In genomic region chr15:80545078-80545477, GRCh38 we compare ENCODE assay signal across 34 cellular contexts.
"Had no signal": no experiment of that assay in that cellular context is flagged by ENCODE, and none has a peak within 500 bp of the region (broad histone marks: within the 10 kb centered on the region; RNA-seq: fewer than 3 reads in every experiment).

No MANE protein-coding gene starts in this region.

- ATAC-seq: activated naive CD4-positive, alpha-beta T cell treated with anti-CD3 and anti-CD28 coated beads, Interleukin-2, amount 50 U/mL, for 72 hours; activated naive CD8-positive, alpha-beta T cell treated with anti-CD3 and anti-CD28 coated beads, Interleukin-2, amount 50 U/mL, for 24 hours; activated T-cell treated with anti-CD3 and anti-CD28 coated beads, Interleukin-2, amount 50 U/mL, for 4 hours; activated T-cell treated with anti-CD3 and anti-CD28 coated beads, Interleukin-2, amount 50 U/mL, for 72 hours; activated T-helper 17 cell treated with anti-CD3 and anti-CD28 coated beads, Interleukin-2, amount 50 U/mL, for 72 hours; body of pancreas had no signal

- H3K27ac ChIP-seq: adrenal gland, ascending aorta, body of pancreas, brain microvascular endothelial cell, breast epithelium, cardiac muscle cell had no signal

- H3K9me3 ChIP-seq: adrenal gland, ascending aorta, body of pancreas, breast epithelium had no signal

- FAIRE-seq: astrocyte, bronchial epithelial cell had no signal

- H3K27me3 ChIP-seq: adrenal gland, ascending aorta, body of pancreas, brain microvascular endothelial cell, breast epithelium had no signal

- H3K4me3 ChIP-seq: adrenal gland, ascending aorta, body of pancreas, breast epithelium, cardiac muscle cell had no signal

- H3K4me1 ChIP-seq: adrenal gland, ascending aorta, body of pancreas, breast epithelium had no signal

- DNase-seq: activated effector memory CD4-positive, alpha-beta T cell treated with anti-CD3 and anti-CD28 coated beads, Interleukin-2, amount 50 U/mL, for 16 hours; activated effector memory CD4-positive, alpha-beta T cell treated with Interleukin-2 at 50 U/mL for 16 hours; activated gamma-delta T cell; activated gamma-delta T cell treated with Interleukin-2 at 50 U/mL for 16 hours; activated naive CD4-positive, alpha-beta T cell; activated naive CD4-positive, alpha-beta T cell treated with anti-CD3 and anti-CD28 coated beads for 36 hours; activated naive CD4-positive, alpha-beta T cell treated with anti-CD3 and anti-CD28 coated beads, Interleukin-2, amount 10 ng/mL, durations not matched to agents 7 days and 5 days; activated naive CD4-positive, alpha-beta T cell treated with anti-CD3 and anti-CD28 coated beads, Interleukin-2, amount 50 U/mL, for 16 hours; activated naive CD4-positive, alpha-beta T cell treated with Interleukin-2 at 50 U/mL for 16 hours; activated naive CD8-positive, alpha-beta T cell treated with anti-CD3 and anti-CD28 coated beads for 36 hours; activated naive CD8-positive, alpha-beta T cell treated with anti-CD3 and anti-CD28 coated beads, Interleukin-2, amount 10 ng/mL, durations not matched to agents 7 days and 5 days; activated naive CD8-positive, alpha-beta T cell treated with anti-CD3 and anti-CD28 coated beads, Interleukin-2, amount 50 U/mL, for 24 hours; activated T-cell treated with anti-CD3 and anti-CD28 coated beads, Interleukin-2, amount 50 U/mL, for 1 hour; activated T-cell treated with anti-CD3 and anti-CD28 coated beads, Interleukin-2, amount 50 U/mL, for 24 hours; activated T-cell treated with anti-CD3 and anti-CD28 coated beads, Interleukin-2, amount 50 U/mL, for 4 hours; activated T-cell treated with anti-CD3 and anti-CD28 coated beads, Interleukin-2, amount 50 U/mL, for 48 hours; activated T-cell treated with anti-CD3 and anti-CD28 coated beads, Interleukin-2, amount 50 U/mL, for 72 hours; adrenal gland; amniotic stem cell; amygdala; anterior cingulate cortex; aorta; body of pancreas; brain microvascular endothelial cell; caudate nucleus; central memory CD4-positive, alpha-beta T cell; cerebellar nuclear complex had no signal

- H3K36me3 ChIP-seq: adrenal gland, ascending aorta, brain microvascular endothelial cell, breast epithelium, cardiac muscle cell had no signal
